Comparison of ENCODE assay signal across 8 cellular contexts in genomic region chr19:47225746-47226425, GRCh38. TPM values are rescaled to one million over a fixed set of nuclear protein-coding genes. Genes with fewer than 3 reads are reported as not detected.
DNase-seq lines count a peak whose midpoint lies in the region; ATAC-seq and TF ChIP-seq lines count a peak whose summit lies in the region.

No MANE protein-coding gene starts in this region.

- ATAC-seq in HG02852 (IDR thresholded peaks at IDR 0.05; ENCODE audit: unreplicated experiment) (peak; percentile 30), GM18870 (IDR thresholded peaks at IDR 0.05; ENCODE audit: unreplicated experiment) (no peak)

- H3K4me3 ChIP-seq in GM12865 (ENCODE audit: low read depth, low read length) (peak overlapping the region; percentile 90), breast epithelium (peak overlapping the region; percentile 97 to 99 (median 98)), skin epidermis (peak overlapping the region; percentile 49 to 99 (median 68))

- H3K9me3 ChIP-seq in breast epithelium = no peaks in the 10 kb centered on the region

- no peaks in the 10 kb centered on the region for H3K36me3 ChIP-seq in breast epithelium

- TF ChIP-seq POLR2A in breast epithelium (IDR thresholded peaks at IDR 0.05) = peak; percentile 84

- intact Hi-C loops in breast epithelium (cut with DNase I; ENCODE audit: low total_unique reads) = no loop called here

- no peaks in the 10 kb centered on the region for H3K27me3 ChIP-seq in breast epithelium

- H3K4me1 ChIP-seq in breast epithelium = peaks cover 3 to 7% of the 10 kb centered on the region in 2 donors

- TF ChIP-seq CTCF in GM12865 (IDR thresholded peaks at IDR 0.05; ENCODE audit: insufficient read depth, low read depth, low read length, missing control alignments) (peak; percentile 24), VCaP (conservative IDR thresholded peaks at IDR 0.05) (peak; percentile 61), breast epithelium (IDR thresholded peaks at IDR 0.05) (peak in 2 of 3 donors; percentile 16 to 66)

- H3K27ac ChIP-seq in VCaP (peak overlapping the region; percentile 86), breast epithelium (peak overlapping the region; percentile 99 to 100), skin epidermis (peak overlapping the region; percentile 81 to 99 (median 97))

- peak; percentile 94 for DNase-seq in GM12865 (ENCODE audit: low read depth)
- peak; percentile 54 for DNase-seq in NCI-H2107 treated with DMSO at 0.1 percent for 48 hours (lab: John Stamatoyannopoulos, UW; ENCODE audit: unreplicated experiment)
- peak; percentile 86 to 94 for DNase-seq in breast epithelium (ENCODE audit: low spot score in 2 of 2)
- peak; percentile 95 for DNase-seq in iPS-NIHi7 (ENCODE audit: extremely low spot score)

RNA-seq across cellular contexts. Expression of gene BBC3, which starts 5.1 kb away (rescaled TPM):
- total RNA-seq in breast epithelium = 1 to 10 TPM; 4.5 to 7.5 (median 6.4) TPM

RNA-seq across cellular contexts. Expression of gene CCDC9, which starts 30.4 kb away (rescaled TPM):
- 10 to 100 TPM in 2 of 3 donors, 1 to 10 TPM in 1; 9.4 to 15.1 (median 14.8) TPM for total RNA-seq in breast epithelium

RNA-seq across cellular contexts. Expression of gene INAFM1, which starts 48.8 kb away (rescaled TPM):
- 10 to 100 TPM in 1 of 3 donors, 1 to 10 TPM in 2; 5.3 to 10.5 (median 7.2) TPM for total RNA-seq in breast epithelium
